Comparison of ENCODE assay signal across 13 cellular contexts in the genomic region with DNA sequence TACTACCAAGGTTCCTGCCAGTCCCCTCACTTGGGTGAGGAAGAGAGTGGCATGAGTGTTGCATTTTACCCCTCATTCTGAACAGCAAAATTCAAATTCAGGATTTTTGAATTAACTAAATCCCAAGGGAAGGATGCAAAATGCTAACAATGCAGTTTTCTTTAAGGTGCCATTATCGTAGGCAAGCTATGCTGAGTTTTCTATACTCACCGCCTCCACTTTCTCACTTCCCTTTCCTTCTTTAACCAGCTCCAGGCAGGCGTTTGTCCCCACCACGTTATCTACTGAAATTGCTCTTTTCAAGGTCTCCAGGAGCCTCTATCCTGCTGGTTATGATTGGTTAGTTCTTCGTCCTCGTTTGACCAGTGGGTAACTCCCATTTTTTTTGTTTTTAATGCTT. TPM values are rescaled to one million over a fixed set of nuclear protein-coding genes. Genes with fewer than 3 reads are reported as not detected.
DNase-seq lines count a peak whose midpoint lies in the region; ATAC-seq, FAIRE-seq and TF ChIP-seq lines count a peak whose summit lies in the region.
"Had no signal": no experiment of that assay in that cellular context is flagged by ENCODE, and none has a peak within 500 bp of the region (broad histone marks: within the 10 kb centered on the region; RNA-seq: fewer than 3 reads in every experiment).

No MANE protein-coding gene starts in this region.

- H2BK5ac ChIP-seq in trophoblast cell (ENCODE audit: low read depth, low read length, poor library complexity) = no peak overlapping the region

- H2BK120ac ChIP-seq in trophoblast cell (ENCODE audit: insufficient read depth, low read length, poor library complexity) = no peak overlapping the region

- no peak for FAIRE-seq in A549 (lab: Jason Lieb, UNC)
- FAIRE-seq: endothelial cell of umbilical vein had no signal

- H3K79me2 ChIP-seq in trophoblast cell (ENCODE audit: control insufficient read depth, insufficient read depth, low read length, poor library complexity) = no peaks in the 10 kb centered on the region

- H3K9ac ChIP-seq in trophoblast cell (ENCODE audit: low read length) = no peak overlapping the region

- no peak overlapping the region for H3K14ac ChIP-seq in trophoblast cell (ENCODE audit: low read length)

- H3K4me1 ChIP-seq in A549 (no peaks in the 10 kb centered on the region), trophoblast cell (ENCODE audit: control insufficient read depth in 1 of 2, insufficient read depth in 2 of 2, low read length in 2 of 2) (no peaks in the 10 kb centered on the region)

- TF ChIP-seq RAD21 in A549 (conservative IDR thresholded peaks at IDR 0.05 in 1 of 2, IDR thresholded peaks at IDR 0.05 in 1 of 2) = no peak

- no peak overlapping the region for H2BK12ac ChIP-seq in trophoblast cell (ENCODE audit: low read length)

- H2AFZ ChIP-seq in trophoblast cell (ENCODE audit: insufficient read depth, low read length, poor library complexity) = no peak overlapping the region

- no peaks in the 10 kb centered on the region for H3K79me1 ChIP-seq in trophoblast cell (ENCODE audit: low read length)

- no peaks in the 10 kb centered on the region for H3K9me3 ChIP-seq in A549
- no peaks in the 10 kb centered on the region for H3K9me3 ChIP-seq in trophoblast cell (ENCODE audit: insufficient read depth, low read depth, low read length)

- intact Hi-C loops in lower leg skin (cut with DNase I; ENCODE audit: low total_unique reads) = no loop called here

- H4K12ac ChIP-seq in trophoblast cell (ENCODE audit: low read depth, low read length) = no peak overlapping the region

- CTCF ChIA-PET in A549 (lab: Yijun Ruan, JAX) = no interaction called here

- no peak overlapping the region for H4K8ac ChIP-seq in trophoblast cell (ENCODE audit: low read depth, low read length)

- H3K4ac ChIP-seq in trophoblast cell (ENCODE audit: low read depth, low read length) = no peak overlapping the region

- 24% methylated on average over 6 of the region's 6 CpGs for WGBS in A549 (ENCODE audit: missing lambda C conversion rate)
- WGBS in lower leg skin, 2 donors = 72 to 74% methylated on average over 6 of the region's 6 CpGs
- no CpG with 5 or more reads among the region's 6 CpGs for WGBS in trophoblast cell (ENCODE audit: extremely low coverage, insufficient coverage, insufficient read length)

- no peaks in the 10 kb centered on the region for H3K36me3 ChIP-seq in trophoblast cell (ENCODE audit: control insufficient read depth in 1 of 2, insufficient read depth in 2 of 2, low read length in 2 of 2)
- H3K36me3 ChIP-seq: brain microvascular endothelial cell had no signal

- H3K23ac ChIP-seq in trophoblast cell (ENCODE audit: low read length) = no peak overlapping the region

- no peak for TF ChIP-seq CTCF in A549 (IDR thresholded peaks at IDR 0.05)
- TF ChIP-seq CTCF in lower leg skin (IDR thresholded peaks at IDR 0.05) = no peak

- H3K18ac ChIP-seq in trophoblast cell (ENCODE audit: low read length) = no peak overlapping the region

- H3K27ac ChIP-seq in A549 = no peak overlapping the region
- H3K27ac ChIP-seq in trophoblast cell (ENCODE audit: low read depth, low read length) = no peak overlapping the region
- H3K27ac ChIP-seq: brain microvascular endothelial cell had no signal

- H3K4me3 ChIP-seq in A549 = no peak overlapping the region
- no peak overlapping the region for H3K4me3 ChIP-seq in lower leg skin (ENCODE audit: low read depth, poor library complexity, severe bottlenecking)
- H3K4me3 ChIP-seq in trophoblast cell (ENCODE audit: low read depth, low read length) = no peak overlapping the region

- H3K4me2 ChIP-seq in A549 (no peak overlapping the region), trophoblast cell (ENCODE audit: low read length) (no peak overlapping the region)

- no peak for TF ChIP-seq EP300 in A549 (IDR thresholded peaks at IDR 0.05)

- no peak for DNase-seq in A549 (ENCODE audit: low read depth in 1 of 2, low spot score in 1 of 2)
- no peak for DNase-seq in lower leg skin (ENCODE audit: low spot score in 2 of 2)
- DNase-seq in NCI-H510A treated with DMSO at 0.1 percent for 48 hours (lab: John Stamatoyannopoulos, UW) = no peak
- no peak for DNase-seq in trophoblast cell
- DNase-seq: activated CD4-positive, alpha-beta T cell treated with anti-CD3 and anti-CD28 coated beads, Interleukin-2, amount 10 ng/mL, durations not matched to agents 7 days and 5 days; brain microvascular endothelial cell had no signal

- ATAC-seq in A549 = no peak
- ATAC-seq in GM19025 (IDR thresholded peaks at IDR 0.05; ENCODE audit: low read depth, unreplicated experiment) = peak; percentile 69
- ATAC-seq in GM21786 (IDR thresholded peaks at IDR 0.05; ENCODE audit: unreplicated experiment) = peak; percentile 81
- peak; percentile 85 for ATAC-seq in HG03280 (IDR thresholded peaks at IDR 0.05; ENCODE audit: unreplicated experiment)
- ATAC-seq in HG03097 (IDR thresholded peaks at IDR 0.05; ENCODE audit: low FRiP score, unreplicated experiment) = no peak

- no peak overlapping the region for H4K91ac ChIP-seq in trophoblast cell (ENCODE audit: low read depth, low read length)

- H2AK5ac ChIP-seq in trophoblast cell (ENCODE audit: low read length) = no peak overlapping the region

- no peaks in the 10 kb centered on the region for H3K27me3 ChIP-seq in trophoblast cell (ENCODE audit: insufficient read depth, low read length)
- H3K27me3 ChIP-seq: brain microvascular endothelial cell had no signal

- POLR2A ChIA-PET in A549 (lab: Yijun Ruan, JAX) = no interaction called here

- no peak for TF ChIP-seq POLR2A in A549 (IDR thresholded peaks at IDR 0.05; ENCODE audit: low read length)
- no peak for TF ChIP-seq POLR2A in lower leg skin (IDR thresholded peaks at IDR 0.05)

TF ChIP-seq in A549, 52 proteins besides CTCF, POLR2A, EP300 and RAD21:
- TF ChIP-seq MAFK (IDR thresholded peaks at IDR 0.05; ENCODE audit: partially characterized antibody) (peak; percentile 65), HOXB13 (CRISPR knock-in tag; IDR thresholded peaks at IDR 0.05; ENCODE audit: low read depth) (no peak)

RNA-seq across cellular contexts. Expression of gene CPO, which starts 1.8 kb away (rescaled TPM):
- polyA plus RNA-seq in A549 (2011; rRNA removed) (0.09 and 0.15 TPM in 2 replicates), A549 (2017; fragmentation: RNase III; extraction: RNeasy Plus Mini Kit Qiagen cat#74134 plus additional on column Dnase treatment) (0.13 to 0.18 TPM (median 0.14 TPM) in 3 replicates)
- polyA plus RNA-seq in A549 (2012; cell fraction: cytosol; rRNA removed) = 0.03 TPM in 1 of 2 replicates, not detected in the other
- polyA plus RNA-seq in A549 (2012; cell fraction: nucleus; rRNA removed) = 0.04 TPM in 1 of 2 replicates, not detected in the other
- polyA minus RNA-seq in A549 (2011; rRNA and poly(A)+ RNA removed) = 0.17 and 0.19 TPM in 2 replicates
- under 1 TPM in 2 of 4 donors, not detected in 2; 0.27 to 0.39 TPM for total RNA-seq in lower leg skin
- 0.04 and 0.11 TPM in 2 replicates for polyA plus RNA-seq in trophoblast cell (2013)
- total RNA-seq: activated CD4-positive, alpha-beta T cell treated with anti-CD3 and anti-CD28 coated beads, Interleukin-2, amount 10 ng/mL, durations not matched to agents 7 days and 5 days; endothelial cell of umbilical vein; lung microvascular endothelial cell; osteoblast had no signal
- polyA plus RNA-seq: endothelial cell of umbilical vein had no signal

Comparison
In these comparisons a context has a peak if more than half of its experiments do, and no peak if none do; other contexts are left out.
1. ATAC-seq: peak in GM19025 (single experiment), GM21786 (single experiment) and HG03280 (single experiment); none in A549 (0 of 2) and HG03097 (single experiment).